ENCODE assay signal across 13 cellular contexts in the genomic region with DNA sequence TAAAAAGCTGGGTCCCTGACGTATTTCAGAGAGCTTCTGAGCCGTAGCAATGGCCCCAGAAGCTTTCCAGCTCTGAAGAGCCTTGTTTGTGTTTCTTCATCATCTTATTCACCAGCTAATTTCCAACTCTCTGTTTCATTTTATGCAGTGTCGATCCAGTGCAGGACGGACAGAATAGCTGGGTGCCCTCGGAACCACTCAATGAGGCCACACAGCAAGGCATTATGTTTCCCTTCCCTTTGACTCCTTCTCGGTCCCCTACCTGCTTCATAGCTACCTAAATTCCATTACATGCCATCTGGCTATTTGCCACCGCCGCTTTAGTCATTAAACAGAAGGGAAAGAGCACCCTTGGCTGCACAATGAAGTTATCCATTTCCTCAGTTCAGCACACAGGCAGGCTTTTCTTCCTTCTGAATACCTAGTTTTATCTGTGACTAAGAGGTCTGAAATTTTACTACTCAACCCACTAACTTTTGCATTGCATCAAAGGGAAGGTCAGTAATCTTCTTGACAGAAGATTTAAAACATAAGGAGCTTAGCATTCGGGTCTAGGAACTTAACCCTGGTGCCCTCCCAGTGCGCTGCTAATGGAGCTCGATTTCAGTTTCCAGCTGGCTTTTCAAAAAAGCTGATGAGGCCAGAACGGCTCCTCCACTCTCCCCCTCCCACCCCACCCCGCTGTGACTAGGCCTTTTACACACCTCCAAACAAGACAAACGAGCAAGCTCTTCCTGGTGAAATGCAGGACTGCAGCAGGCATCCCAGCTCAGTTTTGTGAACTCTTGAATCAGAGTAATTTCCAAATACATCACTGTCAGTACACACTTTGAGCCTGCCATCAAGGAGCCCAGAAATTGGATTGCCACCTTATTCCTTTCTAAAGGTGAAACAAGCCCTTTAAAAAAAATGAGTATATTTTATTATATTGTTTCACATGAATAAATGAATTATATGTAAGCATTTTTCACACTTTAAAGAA.
DNase-seq lines count a peak whose midpoint lies in the region; ATAC-seq, FAIRE-seq and TF ChIP-seq lines count a peak whose summit lies in the region.
"Had no signal": no experiment of that assay in that cellular context is flagged by ENCODE, and none has a peak within 500 bp of the region (broad histone marks: within the 10 kb centered on the region; RNA-seq: fewer than 3 reads in every experiment).

No MANE protein-coding gene starts in this region.

- ATAC-seq in Right ventricle myocardium inferior = no peak
- ATAC-seq: activated naive CD4-positive, alpha-beta T cell treated with anti-CD3 and anti-CD28 coated beads, Interleukin-2, amount 50 U/mL, for 72 hours had no signal

- no peaks in the 10 kb centered on the region for H3K79me2 ChIP-seq in endothelial cell of umbilical vein (ENCODE audit: control insufficient read depth, insufficient read depth, low read length)

- H3K4me3 ChIP-seq in endothelial cell of umbilical vein (replicated peaks in 1 of 3; ENCODE audit: insufficient read depth in 1 of 3, low read depth in 1 of 3, low read length in 3 of 3) = no peak overlapping the region
- peak overlapping the region; percentile 20 for H3K4me3 ChIP-seq in neuron (ENCODE audit: low read length)
- no peak overlapping the region for H3K4me3 ChIP-seq in uterus
- H3K4me3 ChIP-seq: SJCRH30 had no signal

- DNase-seq in HEK293T (ENCODE audit: extremely low spot score) = peak; percentile 60
- peak; percentile 67 for DNase-seq in NCI-H524 treated with DMSO at 0.1 percent for 48 hours (lab: John Stamatoyannopoulos, UW)
- DNase-seq in endothelial cell of umbilical vein (ENCODE audit: low read depth, low spot score) = peak; percentile 17
- DNase-seq in NCI-H1436 treated with DMSO at 0.1 percent for 48 hours (lab: John Stamatoyannopoulos, UW) = no peak
- DNase-seq in hippocampal formation (lab: John Stamatoyannopoulos, UW) = no peak
- DNase-seq in uterus = no peak
- DNase-seq in Right ventricle myocardium inferior (ENCODE audit: missing footprints) = no peak
- DNase-seq: activated CD4-positive, alpha-beta T cell treated with anti-CD3 and anti-CD28 coated beads, Interleukin-2, amount 10 ng/mL, durations not matched to agents 24 days and 14 days; DND-41 had no signal

- no peaks in the 10 kb centered on the region for H3K9me1 ChIP-seq in endothelial cell of umbilical vein (replicated peaks; ENCODE audit: control insufficient read depth, extremely low read depth, insufficient read depth, low read length)

- no peaks in the 10 kb centered on the region for H4K20me1 ChIP-seq in endothelial cell of umbilical vein (replicated peaks; ENCODE audit: control insufficient read depth, extremely low read depth, insufficient read depth, low read length)

- dilution Hi-C loops in endothelial cell of umbilical vein (cut with MboI; ENCODE audit: extremely low pct_ligation_motif_present, low sequenced_read_pairs) = no loop called here

- no peak for TF ChIP-seq POLR2A in endothelial cell of umbilical vein (IDR thresholded peaks at IDR 0.05; ENCODE audit: low read depth, low read length)
- TF ChIP-seq POLR2A in uterus (IDR thresholded peaks at IDR 0.05) = no peak

- H3K27me3 ChIP-seq in endothelial cell of umbilical vein (ENCODE audit: control insufficient read depth in 2 of 2, insufficient read depth in 2 of 2, low read length in 2 of 2) = no peaks in the 10 kb centered on the region
- no peaks in the 10 kb centered on the region for H3K27me3 ChIP-seq in neuron (ENCODE audit: insufficient read depth, low read length)
- H3K27me3 ChIP-seq in uterus = no peaks in the 10 kb centered on the region
- H3K27me3 ChIP-seq: SJCRH30 had no signal

- POLR2A ChIA-PET in HEK293T (lab: Yijun Ruan, JAX) = interaction anchor here (1.8 kb wide), 1 partner anchor 15 kb away, joined by 3 read pairs; no protein-coding TSS in a partner anchor
- POLR2A ChIA-PET in endothelial cell of umbilical vein (lab: Charles Lee) = no interaction called here

- CTCF ChIA-PET in HEK293T (lab: Yijun Ruan, JAX) = no interaction called here
- CTCF ChIA-PET in endothelial cell of umbilical vein (lab: Charles Lee) = interaction anchor here (0.7 to 3.9 kb wide), 7 partner anchors 16 to 56 kb away, joined by 3 to 17 read pairs (median 5); no protein-coding TSS in a partner anchor

- H3K4me1 ChIP-seq in endothelial cell of umbilical vein (ENCODE audit: control insufficient read depth, extremely low read depth, insufficient read depth, low read length) (peaks cover 4% of the 10 kb centered on the region), neuron (ENCODE audit: insufficient read depth, low read length) (peaks cover 13% of the 10 kb centered on the region), uterus (no peaks in the 10 kb centered on the region)
- H3K4me1 ChIP-seq: SJCRH30 had no signal

- TF ChIP-seq CTCF in endothelial cell of umbilical vein (IDR thresholded peaks at IDR 0.05; ENCODE audit: extremely low read depth in 1 of 2, insufficient read depth in 1 of 2, low read depth in 1 of 2, low read length in 2 of 2) (no peak), uterus (IDR thresholded peaks at IDR 0.05) (no peak)

- no peaks in the 10 kb centered on the region for H3K36me3 ChIP-seq in endothelial cell of umbilical vein (ENCODE audit: control insufficient read depth in 2 of 2, extremely low read depth in 1 of 2, insufficient read depth in 2 of 2, low read length in 2 of 2)
- H3K36me3 ChIP-seq in neuron (ENCODE audit: insufficient read depth, low read length) = no peaks in the 10 kb centered on the region
- no peaks in the 10 kb centered on the region for H3K36me3 ChIP-seq in uterus
- H3K36me3 ChIP-seq: SJCRH30 had no signal

- H3K27ac ChIP-seq in endothelial cell of umbilical vein (ENCODE audit: insufficient read depth, low read depth, low read length) (no peak overlapping the region), uterus (no peak overlapping the region)
- H3K27ac ChIP-seq: SJCRH30 had no signal

- no peak for FAIRE-seq in endothelial cell of umbilical vein (lab: Jason Lieb, UNC)
- FAIRE-seq: islet of Langerhans had no signal

- no TSS peak for BruUV-seq in endothelial cell of umbilical vein (replicated peaks; lab: Mats Ljungman, UMichigan)

- no peak overlapping the region for H3K4me2 ChIP-seq in endothelial cell of umbilical vein (ENCODE audit: insufficient read depth, low read length)

- H3K9me3 ChIP-seq in endothelial cell of umbilical vein (replicated peaks; ENCODE audit: control insufficient read depth, insufficient read depth, low read length) (no peaks in the 10 kb centered on the region), neuron (ENCODE audit: low read length) (no peaks in the 10 kb centered on the region), uterus (no peaks in the 10 kb centered on the region)
- H3K9me3 ChIP-seq: SJCRH30 had no signal

- intact Hi-C loops in endothelial cell of umbilical vein (cut with micrococcal nuclease) (no loop called here), uterus (cut with DNase I; ENCODE audit: low total_unique reads) (no loop called here), Right ventricle myocardium inferior (cut with DNase I) (no loop called here)

- no peak overlapping the region for H3K9ac ChIP-seq in endothelial cell of umbilical vein (replicated peaks; ENCODE audit: extremely low read depth, insufficient read depth, low read length)

- H2AFZ ChIP-seq in endothelial cell of umbilical vein (ENCODE audit: low read depth, low read length) = no peak overlapping the region
- no peak overlapping the region for H2AFZ ChIP-seq in neuron (ENCODE audit: low read depth, low read length)

TF ChIP-seq in HEK293T, 16 proteins besides CTCF, POLR2A, EP300 and RAD21:
- no peak for TF ChIP-seq ZNF384 (IDR thresholded peaks at IDR 0.05)
- TF ChIP-seq, protein P1, sequence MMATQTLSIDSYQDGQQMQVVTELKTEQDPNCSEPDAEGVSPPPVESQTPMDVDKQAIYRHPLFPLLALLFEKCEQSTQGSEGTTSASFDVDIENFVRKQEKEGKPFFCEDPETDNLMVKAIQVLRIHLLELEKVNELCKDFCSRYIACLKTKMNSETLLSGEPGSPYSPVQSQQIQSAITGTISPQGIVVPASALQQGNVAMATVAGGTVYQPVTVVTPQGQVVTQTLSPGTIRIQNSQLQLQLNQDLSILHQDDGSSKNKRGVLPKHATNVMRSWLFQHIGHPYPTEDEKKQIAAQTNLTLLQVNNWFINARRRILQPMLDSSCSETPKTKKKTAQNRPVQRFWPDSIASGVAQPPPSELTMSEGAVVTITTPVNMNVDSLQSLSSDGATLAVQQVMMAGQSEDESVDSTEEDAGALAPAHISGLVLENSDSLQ (IDR thresholded peaks at IDR 0.05) = peak; percentile 59

TF ChIP-seq in endothelial cell of umbilical vein, 7 proteins besides CTCF, POLR2A, EP300 and RAD21:
- TF ChIP-seq EZH2 (IDR thresholded peaks at IDR 0.05; ENCODE audit: borderline replicate concordance, low read depth, low read length, severe bottlenecking) (no peak), FOS (IDR thresholded peaks at IDR 0.05; ENCODE audit: borderline replicate concordance, insufficient read depth, low read length) (peak; percentile 10), MYC (IDR thresholded peaks at IDR 0.05; ENCODE audit: low read depth, low read length) (no peak), POLR2AphosphoS5 (IDR thresholded peaks at IDR 0.05; ENCODE audit: insufficient read depth, low read depth, low read length) (no peak), JUN (IDR thresholded peaks at IDR 0.05; ENCODE audit: borderline replicate concordance, insufficient read depth, insufficient read length, low read depth) (no peak)
- TF ChIP-seq, protein P2, sequence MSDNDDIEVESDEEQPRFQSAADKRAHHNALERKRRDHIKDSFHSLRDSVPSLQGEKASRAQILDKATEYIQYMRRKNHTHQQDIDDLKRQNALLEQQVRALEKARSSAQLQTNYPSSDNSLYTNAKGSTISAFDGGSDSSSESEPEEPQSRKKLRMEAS (IDR thresholded peaks at IDR 0.05; ENCODE audit: insufficient read depth, insufficient read length) = no peak

Comparison
In these comparisons a context has a peak if more than half of its experiments do, and no peak if none do; other contexts are left out.
1. DNase-seq: peak in HEK293T (single experiment), NCI-H524 treated with DMSO at 0.1 percent for 48 hours (single experiment) and endothelial cell of umbilical vein (single experiment); none in NCI-H1436 treated with DMSO at 0.1 percent for 48 hours (single experiment), hippocampal formation (0 of 2), uterus (0 of 2) and Right ventricle myocardium inferior (single experiment).